14 cellular contexts compared by ENCODE assay signal in the genomic region with DNA sequence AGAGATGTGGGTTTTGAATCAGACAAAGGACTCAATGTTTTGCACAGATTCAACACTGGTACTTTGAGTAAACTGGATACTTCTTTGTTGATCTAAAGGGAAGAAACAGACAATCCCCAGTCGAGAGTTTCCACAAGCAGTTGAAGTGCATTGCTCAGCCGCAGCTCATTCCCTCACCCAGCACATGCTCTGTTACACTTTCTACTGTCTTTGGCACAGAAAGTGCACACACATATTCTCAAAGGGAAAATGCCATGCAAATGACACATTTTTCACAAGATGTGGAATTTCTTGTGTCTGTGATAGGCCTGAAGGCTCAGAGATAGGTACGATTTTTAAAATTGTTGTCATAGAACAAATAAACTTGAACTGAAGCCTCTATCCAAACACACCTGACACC.
DNase-seq lines count a peak whose midpoint lies in the region; ATAC-seq and TF ChIP-seq lines count a peak whose summit lies in the region.
"Had no signal": no experiment of that assay in that cellular context is flagged by ENCODE, and none has a peak within 500 bp of the region (broad histone marks: within the 10 kb centered on the region; RNA-seq: fewer than 3 reads in every experiment).

No MANE protein-coding gene starts in this region.

- peaks cover 12 to 49% (median 25%) of the 10 kb centered on the region in 4 donors for H3K4me1 Mint-ChIP-seq in CD4-positive, CD25-positive, alpha-beta regulatory T cell
- peaks cover 25% of the 10 kb centered on the region for H3K4me1 Mint-ChIP-seq in HFFc6 (ENCODE audit: low read depth)

- CTCF ChIA-PET in SK-N-SH (lab: Yijun Ruan, JAX), result no interaction called here

- H2AFZ ChIP-seq in SK-N-SH (ENCODE audit: low read depth), result no peak overlapping the region

- no peaks in the 10 kb centered on the region for H3K36me3 Mint-ChIP-seq in CD4-positive, CD25-positive, alpha-beta regulatory T cell
- no peaks in the 10 kb centered on the region for H3K36me3 Mint-ChIP-seq in HFFc6 (ENCODE audit: low read depth)

- H3F3A ChIP-seq in SK-N-SH (replicated peaks; ENCODE audit: insufficient read depth), result no peaks in the 10 kb centered on the region

- no peak overlapping the region for H3K9ac ChIP-seq in SK-N-SH

- H3K27ac Mint-ChIP-seq in CD4-positive, CD25-positive, alpha-beta regulatory T cell, result peak overlapping the region; percentile 95 to 100 (median 95)
- no peak overlapping the region for H3K27ac Mint-ChIP-seq in HFFc6

- H4K20me1 ChIP-seq in SK-N-SH (ENCODE audit: insufficient read depth), result no peaks in the 10 kb centered on the region

- H3K79me2 ChIP-seq in SK-N-SH (ENCODE audit: insufficient read depth), result no peaks in the 10 kb centered on the region

- WGBS in SK-N-SH (ENCODE audit: low lambda C conversion rate), result 87% methylated on average over 3 of the region's 3 CpGs

- peaks cover 20% of the 10 kb centered on the region for H3K4me1 ChIP-seq in CD4-positive, CD25-positive, alpha-beta regulatory T cell (ENCODE audit: control insufficient read depth, insufficient read depth, low read length, poor library complexity, severe bottlenecking)
- peaks cover 2 to 6% of the 10 kb centered on the region in 2 experiments; a peak in 3 of 4 replicates for H3K4me1 ChIP-seq in SK-N-SH (ENCODE audit: control insufficient read depth in 1 of 2, insufficient read depth in 2 of 2, low read depth in 1 of 2, low read length in 1 of 2)

- no peak overlapping the region for H3K27ac ChIP-seq in CD4-positive, CD25-positive, alpha-beta regulatory T cell (ENCODE audit: insufficient read depth, low read length, poor library complexity, severe bottlenecking)
- H3K27ac ChIP-seq in SK-N-SH (ENCODE audit: low read depth in 2 of 2, low read length in 1 of 2), result no peak overlapping the region
- H3K27ac ChIP-seq: VCaP had no signal

- no peak overlapping the region for H3K4me2 ChIP-seq in SK-N-SH

- TF ChIP-seq CTCF in HFFc6 (IDR thresholded peaks at IDR 0.05) (no peak), choroid plexus epithelial cell (conservative IDR thresholded peaks at IDR 0.05; ENCODE audit: low read depth, low read length) (no peak), SK-N-SH (IDR thresholded peaks at IDR 0.05) (no peak)

- POLR2A ChIA-PET in SK-N-SH (lab: Yijun Ruan, JAX), result interaction anchor here (0.5 kb wide), 1 partner anchor 253 kb away, joined by 3 read pairs; no protein-coding TSS in a partner anchor

- no peaks in the 10 kb centered on the region for H3K36me3 ChIP-seq in CD4-positive, CD25-positive, alpha-beta regulatory T cell (ENCODE audit: control insufficient read depth, insufficient read depth, low read length)
- H3K36me3 ChIP-seq in SK-N-SH (replicated peaks in 1 of 2; ENCODE audit: control insufficient read depth in 1 of 2, insufficient read depth in 2 of 2, low read length in 1 of 2), result no peaks in the 10 kb centered on the region
- H3K36me3 ChIP-seq: heart right ventricle, MG63 had no signal

- H3K4me3 Mint-ChIP-seq in CD4-positive, CD25-positive, alpha-beta regulatory T cell, result peak overlapping the region in 2 of 4 donors; percentile 15 to 66
- H3K4me3 Mint-ChIP-seq in HFFc6, result no peak overlapping the region

- H3K4me3 ChIP-seq in CD4-positive, CD25-positive, alpha-beta regulatory T cell (ENCODE audit: low read depth, low read length), result no peak overlapping the region
- no peak overlapping the region for H3K4me3 ChIP-seq in choroid plexus epithelial cell (ENCODE audit: low read depth, low read length)
- H3K4me3 ChIP-seq in SK-N-SH (ENCODE audit: low read depth in 2 of 2, low read length in 1 of 2), result no peak overlapping the region
- H3K4me3 ChIP-seq: heart right ventricle, MG63 had no signal

- H3K9me2 ChIP-seq in SK-N-SH, result no peaks in the 10 kb centered on the region

- no peaks in the 10 kb centered on the region for H3K27me3 Mint-ChIP-seq in CD4-positive, CD25-positive, alpha-beta regulatory T cell
- no peaks in the 10 kb centered on the region for H3K27me3 Mint-ChIP-seq in HFFc6 (ENCODE audit: insufficient read depth)
- H3K27me3 Mint-ChIP-seq: naive B cell had no signal

- intact Hi-C loops in sciatic nerve (cut with DNase I), result no loop called here

- H3K9me3 Mint-ChIP-seq in CD4-positive, CD25-positive, alpha-beta regulatory T cell, result peaks cover 0 to 5% (median 0%) of the 10 kb centered on the region in 7 donors
- H3K9me3 Mint-ChIP-seq in HFFc6, result no peaks in the 10 kb centered on the region

- no peak for TF ChIP-seq EP300 in SK-N-SH (IDR thresholded peaks at IDR 0.05; ENCODE audit: borderline replicate concordance in 1 of 2, low read depth in 1 of 2, low read length in 1 of 2)

- TF ChIP-seq RAD21 in SK-N-SH (IDR thresholded peaks at IDR 0.05; ENCODE audit: low read length), result no peak

- no peak for ATAC-seq in CD4-positive, CD25-positive, alpha-beta regulatory T cell (ENCODE audit: low read depth in 2 of 2)
- ATAC-seq in sciatic nerve, result peak; percentile 38
- ATAC-seq in HG02642 (IDR thresholded peaks at IDR 0.05; ENCODE audit: poor library complexity, unreplicated experiment), result no peak

- H3K27me3 ChIP-seq in CD4-positive, CD25-positive, alpha-beta regulatory T cell (ENCODE audit: control insufficient read depth, insufficient read depth, low read length), result no peaks in the 10 kb centered on the region
- no peaks in the 10 kb centered on the region for H3K27me3 ChIP-seq in SK-N-SH (ENCODE audit: insufficient read depth)
- H3K27me3 ChIP-seq: heart right ventricle, MG63 had no signal

- DNase-seq in CD4-positive, CD25-positive, alpha-beta regulatory T cell, result no peak
- DNase-seq in HFFc6 (peak; percentile 36), choroid plexus epithelial cell (ENCODE audit: low read depth) (peak; percentile 27), sciatic nerve (ENCODE audit: low spot score) (no peak), RPMI8226 (no peak), SK-N-SH (no peak)
- DNase-seq: activated naive CD4-positive, alpha-beta T cell treated with anti-CD3 and anti-CD28 coated beads, Interleukin-2, amount 50 U/mL, for 16 hours; cerebellar nuclear complex; heart right ventricle; MG63; naive B cell; NCI-H2081 treated with DMSO at 0.1 percent for 48 hours had no signal

- H3K9me3 ChIP-seq in CD4-positive, CD25-positive, alpha-beta regulatory T cell (ENCODE audit: control insufficient read depth in 2 of 2, low read length in 2 of 2), result no peaks in the 10 kb centered on the region
- no peaks in the 10 kb centered on the region for H3K9me3 ChIP-seq in SK-N-SH
- H3K9me3 ChIP-seq: MG63 had no signal

TF ChIP-seq in SK-N-SH, 30 proteins besides CTCF, POLR2A, EP300 and RAD21:
- TF ChIP-seq, protein P1, sequence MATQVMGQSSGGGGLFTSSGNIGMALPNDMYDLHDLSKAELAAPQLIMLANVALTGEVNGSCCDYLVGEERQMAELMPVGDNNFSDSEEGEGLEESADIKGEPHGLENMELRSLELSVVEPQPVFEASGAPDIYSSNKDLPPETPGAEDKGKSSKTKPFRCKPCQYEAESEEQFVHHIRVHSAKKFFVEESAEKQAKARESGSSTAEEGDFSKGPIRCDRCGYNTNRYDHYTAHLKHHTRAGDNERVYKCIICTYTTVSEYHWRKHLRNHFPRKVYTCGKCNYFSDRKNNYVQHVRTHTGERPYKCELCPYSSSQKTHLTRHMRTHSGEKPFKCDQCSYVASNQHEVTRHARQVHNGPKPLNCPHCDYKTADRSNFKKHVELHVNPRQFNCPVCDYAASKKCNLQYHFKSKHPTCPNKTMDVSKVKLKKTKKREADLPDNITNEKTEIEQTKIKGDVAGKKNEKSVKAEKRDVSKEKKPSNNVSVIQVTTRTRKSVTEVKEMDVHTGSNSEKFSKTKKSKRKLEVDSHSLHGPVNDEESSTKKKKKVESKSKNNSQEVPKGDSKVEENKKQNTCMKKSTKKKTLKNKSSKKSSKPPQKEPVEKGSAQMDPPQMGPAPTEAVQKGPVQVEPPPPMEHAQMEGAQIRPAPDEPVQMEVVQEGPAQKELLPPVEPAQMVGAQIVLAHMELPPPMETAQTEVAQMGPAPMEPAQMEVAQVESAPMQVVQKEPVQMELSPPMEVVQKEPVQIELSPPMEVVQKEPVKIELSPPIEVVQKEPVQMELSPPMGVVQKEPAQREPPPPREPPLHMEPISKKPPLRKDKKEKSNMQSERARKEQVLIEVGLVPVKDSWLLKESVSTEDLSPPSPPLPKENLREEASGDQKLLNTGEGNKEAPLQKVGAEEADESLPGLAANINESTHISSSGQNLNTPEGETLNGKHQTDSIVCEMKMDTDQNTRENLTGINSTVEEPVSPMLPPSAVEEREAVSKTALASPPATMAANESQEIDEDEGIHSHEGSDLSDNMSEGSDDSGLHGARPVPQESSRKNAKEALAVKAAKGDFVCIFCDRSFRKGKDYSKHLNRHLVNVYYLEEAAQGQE (IDR thresholded peaks at IDR 0.05; ENCODE audit: low read depth, low read length), result no peak
- TF ChIP-seq POLR2AphosphoS5 (IDR thresholded peaks at IDR 0.05; ENCODE audit: low read depth, low read length), result no peak
- no peak for TF ChIP-seq SMC3 (IDR thresholded peaks at IDR 0.05; ENCODE audit: low read depth, low read length)
TF ChIP-seq in SK-N-SH: peak in this region for 0.

Comparison
In these comparisons a context has a peak if more than half of its experiments do, and no peak if none do; other contexts are left out.
1. DNase-seq: peak in HFFc6 (single experiment) and choroid plexus epithelial cell (single experiment); none in CD4-positive, CD25-positive, alpha-beta regulatory T cell (0 of 3), sciatic nerve (single experiment), RPMI8226 (single experiment) and SK-N-SH (single experiment).